Comparison of ENCODE assay signal across 31 cellular contexts in the genomic region with DNA sequence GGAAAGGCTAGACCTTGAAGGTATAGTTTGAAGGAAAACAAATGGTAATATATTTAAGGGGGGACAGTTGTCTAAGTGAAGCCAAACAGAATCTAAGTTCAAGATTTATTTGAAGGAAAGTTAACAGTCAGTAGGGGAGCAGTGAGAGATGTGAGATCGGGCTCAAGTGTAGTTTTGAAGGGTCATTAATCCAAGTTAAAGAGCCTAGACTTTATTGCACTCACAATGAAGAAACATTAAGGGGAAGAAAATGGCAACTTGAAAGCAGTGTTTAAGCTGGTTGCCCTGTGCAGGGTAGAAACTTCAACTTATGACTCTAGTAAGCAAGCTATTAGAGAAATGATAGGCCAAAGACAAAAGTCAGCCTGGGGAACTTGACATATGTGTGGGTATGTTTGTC.
"Had no signal": no experiment of that assay in that cellular context is flagged by ENCODE, and none has a peak within 500 bp of the region (broad histone marks: within the 10 kb centered on the region; RNA-seq: fewer than 3 reads in every experiment).

No MANE protein-coding gene starts in this region.

- H3K27ac ChIP-seq: ascending aorta, breast epithelium, cardiac muscle cell, coronary artery, dorsolateral prefrontal cortex had no signal

- H3K27me3 Mint-ChIP-seq: activated CD4-positive, alpha-beta memory T cell treated with anti-CD3 and anti-CD28 coated beads for 36 hours; activated CD4-positive, alpha-beta T cell treated with anti-CD3 and anti-CD28 coated beads for 36 hours; activated CD4-positive, alpha-beta T cell treated with anti-CD3 and anti-CD28 coated beads, Interleukin-2, amount 10 ng/mL, durations not matched to agents 24 days and 14 days; activated CD8-positive, alpha-beta memory T cell treated with anti-CD3 and anti-CD28 coated beads, Interleukin-2, amount 10 ng/mL, durations not matched to agents 7 days and 5 days; activated naive CD4-positive, alpha-beta T cell treated with anti-CD3 and anti-CD28 coated beads, Interleukin-2, amount 10 ng/mL, durations not matched to agents 7 days and 5 days; activated naive CD8-positive, alpha-beta T cell treated with anti-CD3 and anti-CD28 coated beads, Interleukin-2, amount 10 ng/mL, durations not matched to agents 7 days and 5 days; brain; central memory CD8-positive, alpha-beta T cell; dendritic cell treated with granulocyte-macrophage colony-stimulating factor and Interleukin-4, amounts not matched to agents 40 ng/mL and 50 ng/mL, for 4 days had no signal

- H3K36me3 Mint-ChIP-seq: activated CD4-positive, alpha-beta memory T cell treated with anti-CD3 and anti-CD28 coated beads for 36 hours; activated CD8-positive, alpha-beta memory T cell treated with anti-CD3 and anti-CD28 coated beads, Interleukin-2, amount 10 ng/mL, durations not matched to agents 7 days and 5 days; activated naive CD4-positive, alpha-beta T cell treated with anti-CD3 and anti-CD28 coated beads, Interleukin-2, amount 10 ng/mL, durations not matched to agents 7 days and 5 days; activated naive CD4-positive, alpha-beta T cell treated with anti-CD3 and anti-CD28 coated beads, Interleukin-2, amount 50 U/mL, for 72 hours; activated naive CD8-positive, alpha-beta T cell treated with anti-CD3 and anti-CD28 coated beads, Interleukin-2, amount 10 ng/mL, durations not matched to agents 7 days and 5 days; brain had no signal

- H3K27ac Mint-ChIP-seq: activated CD4-positive, alpha-beta memory T cell treated with anti-CD3 and anti-CD28 coated beads for 36 hours; activated CD4-positive, alpha-beta T cell treated with anti-CD3 and anti-CD28 coated beads for 36 hours; activated CD4-positive, alpha-beta T cell treated with anti-CD3 and anti-CD28 coated beads, Interleukin-2, amount 10 ng/mL, durations not matched to agents 24 days and 14 days; activated CD8-positive, alpha-beta memory T cell treated with anti-CD3 and anti-CD28 coated beads, Interleukin-2, amount 10 ng/mL, durations not matched to agents 7 days and 5 days; activated CD8-positive, alpha-beta T cell treated with anti-CD3 and anti-CD28 coated beads, Interleukin-2, amount 10 ng/mL, durations not matched to agents 7 days and 5 days; activated naive CD4-positive, alpha-beta T cell treated with anti-CD3 and anti-CD28 coated beads, Interleukin-2, amount 10 ng/mL, durations not matched to agents 7 days and 5 days; activated naive CD4-positive, alpha-beta T cell treated with anti-CD3 and anti-CD28 coated beads, Interleukin-2, amount 50 U/mL, for 72 hours; activated naive CD8-positive, alpha-beta T cell treated with anti-CD3 and anti-CD28 coated beads, Interleukin-2, amount 10 ng/mL, durations not matched to agents 7 days and 5 days; activated T-helper 1 cell treated with anti-CD3 and anti-CD28 coated beads, Interleukin-12 subunit alpha, Interleukin-12 subunit beta, Interleukin-2, Interleukin-4 antibody, amounts not matched to agents 30 ng/mL and 10 ng/mL and 1 ng/mL, durations not matched to agents 14 hours and 24 hours and 36 hours; activated T-helper 2 cell treated with anti-CD3 and anti-CD28 coated beads, Interferon-gamma antibody, Interleukin-2, Interleukin-4, amounts not matched to agents 10 μg/mL and 5 μg/mL and 100 μg/mL, durations not matched to agents 14 hours and 24 hours and 36 hours; brain; dendritic cell treated with granulocyte-macrophage colony-stimulating factor and Interleukin-4, amounts not matched to agents 40 ng/mL and 50 ng/mL, for 4 days; endodermal cell had no signal

- H3K4me3 ChIP-seq: ascending aorta, breast epithelium, cardiac muscle cell, coronary artery, dorsolateral prefrontal cortex had no signal

- ATAC-seq: activated CD4-positive, alpha-beta T cell treated with anti-CD3 and anti-CD28 coated beads for 36 hours; activated CD8-positive, alpha-beta memory T cell treated with anti-CD3 and anti-CD28 coated beads, Interleukin-2, amount 10 ng/mL, durations not matched to agents 7 days and 5 days; activated CD8-positive, alpha-beta T cell treated with anti-CD3 and anti-CD28 coated beads, Interleukin-2, amount 10 ng/mL, durations not matched to agents 7 days and 5 days; activated naive CD4-positive, alpha-beta T cell treated with anti-CD3 and anti-CD28 coated beads, Interleukin-2, amount 50 U/mL, for 72 hours; esophagus mucosa had no signal

- H3K4me1 Mint-ChIP-seq: activated CD4-positive, alpha-beta T cell treated with anti-CD3 and anti-CD28 coated beads for 36 hours; activated CD4-positive, alpha-beta T cell treated with anti-CD3 and anti-CD28 coated beads, Interleukin-2, amount 10 ng/mL, durations not matched to agents 24 days and 14 days; activated CD8-positive, alpha-beta memory T cell treated with anti-CD3 and anti-CD28 coated beads, Interleukin-2, amount 10 ng/mL, durations not matched to agents 7 days and 5 days; activated naive CD4-positive, alpha-beta T cell treated with anti-CD3 and anti-CD28 coated beads, Interleukin-2, amount 10 ng/mL, durations not matched to agents 7 days and 5 days; activated naive CD8-positive, alpha-beta T cell treated with anti-CD3 and anti-CD28 coated beads, Interleukin-2, amount 10 ng/mL, durations not matched to agents 7 days and 5 days; brain; central memory CD8-positive, alpha-beta T cell; endodermal cell had no signal

- H3K36me3 ChIP-seq: ascending aorta, breast epithelium, cardiac muscle cell had no signal

- H3K4me3 Mint-ChIP-seq: activated CD4-positive, alpha-beta memory T cell treated with anti-CD3 and anti-CD28 coated beads for 36 hours; activated CD4-positive, alpha-beta T cell treated with anti-CD3 and anti-CD28 coated beads for 36 hours; activated CD4-positive, alpha-beta T cell treated with anti-CD3 and anti-CD28 coated beads, Interleukin-2, amount 10 ng/mL, durations not matched to agents 24 days and 14 days; activated CD8-positive, alpha-beta memory T cell treated with anti-CD3 and anti-CD28 coated beads, Interleukin-2, amount 10 ng/mL, durations not matched to agents 7 days and 5 days; activated CD8-positive, alpha-beta T cell treated with anti-CD3 and anti-CD28 coated beads, Interleukin-2, amount 10 ng/mL, durations not matched to agents 7 days and 5 days; activated naive CD4-positive, alpha-beta T cell treated with anti-CD3 and anti-CD28 coated beads, Interleukin-2, amount 10 ng/mL, durations not matched to agents 7 days and 5 days; activated naive CD8-positive, alpha-beta T cell treated with anti-CD3 and anti-CD28 coated beads, Interleukin-2, amount 10 ng/mL, durations not matched to agents 7 days and 5 days; activated T-helper 1 cell treated with anti-CD3 and anti-CD28 coated beads, Interleukin-12 subunit alpha, Interleukin-12 subunit beta, Interleukin-2, Interleukin-4 antibody, amounts not matched to agents 30 ng/mL and 10 ng/mL and 1 ng/mL, durations not matched to agents 14 hours and 24 hours and 36 hours; brain; central memory CD8-positive, alpha-beta T cell; dendritic cell treated with granulocyte-macrophage colony-stimulating factor and Interleukin-4, amounts not matched to agents 40 ng/mL and 50 ng/mL, for 4 days; endodermal cell had no signal

- H3K9me3 ChIP-seq: ascending aorta, breast epithelium had no signal

- DNase-seq: activated CD4-positive, alpha-beta memory T cell treated with anti-CD3 and anti-CD28 coated beads for 36 hours; activated CD4-positive, alpha-beta T cell treated with anti-CD3 and anti-CD28 coated beads for 36 hours; activated CD4-positive, alpha-beta T cell treated with anti-CD3 and anti-CD28 coated beads, Interleukin-2, amount 10 ng/mL, durations not matched to agents 24 days and 14 days; activated CD4-positive, CD25-positive, alpha-beta regulatory T cell; activated CD4-positive, CD25-positive, alpha-beta regulatory T cell treated with anti-CD3 and anti-CD28 coated beads, Interleukin-2, amount 50 U/mL, for 72 hours; activated CD8-positive, alpha-beta memory T cell treated with anti-CD3 and anti-CD28 coated beads, Interleukin-2, amount 10 ng/mL, durations not matched to agents 7 days and 5 days; activated CD8-positive, alpha-beta memory T cell treated with anti-CD3 and anti-CD28 coated beads, Interleukin-2, amount 50 U/mL, for 4 hours; activated CD8-positive, alpha-beta T cell treated with anti-CD3 and anti-CD28 coated beads, Interleukin-2, amount 10 ng/mL, durations not matched to agents 7 days and 5 days; activated gamma-delta T cell; activated naive CD4-positive, alpha-beta T cell; activated naive CD4-positive, alpha-beta T cell treated with anti-CD3 and anti-CD28 coated beads, Interleukin-2, amount 10 ng/mL, durations not matched to agents 7 days and 5 days; activated naive CD8-positive, alpha-beta T cell treated with anti-CD3 and anti-CD28 coated beads, Interleukin-2, amount 10 ng/mL, durations not matched to agents 7 days and 5 days; activated T-cell treated with anti-CD3 and anti-CD28 coated beads, Interleukin-2, amount 50 U/mL, for 1 hour; activated T-cell treated with anti-CD3 and anti-CD28 coated beads, Interleukin-2, amount 50 U/mL, for 48 hours; dorsolateral prefrontal cortex; effector memory CD4-positive, alpha-beta T cell; endodermal cell; foreskin fibroblast; head of caudate nucleus; T-helper 2 cell had no signal

- H3K27me3 ChIP-seq: ascending aorta, breast epithelium, cardiac muscle cell, dorsolateral prefrontal cortex had no signal
